23 cellular contexts compared by ENCODE assay signal in genomic region chr10:13969792-13970140, GRCh38.
DNase-seq lines count a peak whose midpoint lies in the region; ATAC-seq, FAIRE-seq and TF ChIP-seq lines count a peak whose summit lies in the region.
"Had no signal": no experiment of that assay in that cellular context is flagged by ENCODE, and none has a peak within 500 bp of the region (broad histone marks: within the 10 kb centered on the region; RNA-seq: fewer than 3 reads in every experiment).

No MANE protein-coding gene starts in this region.

- peaks cover 4% of the 10 kb centered on the region for H3K27me3 ChIP-seq in bronchial epithelial cell (ENCODE audit: control insufficient read depth, insufficient read depth, low read length)

- peaks cover 2% of the 10 kb centered on the region for H3K27me3 Mint-ChIP-seq in activated CD8-positive, alpha-beta T cell treated with anti-CD3 and anti-CD28 coated beads for 36 hours
- H3K27me3 Mint-ChIP-seq in activated CD8-positive, alpha-beta T cell treated with anti-CD3 and anti-CD28 coated beads, Interleukin-2, amount 10 ng/mL, durations not matched to agents 7 days and 5 days (ENCODE audit: low read depth): peaks cover 2% of the 10 kb centered on the region
- H3K27me3 Mint-ChIP-seq: brain had no signal

- no peak for FAIRE-seq in bronchial epithelial cell (lab: Jason Lieb, UNC)
- FAIRE-seq: frontal cortex, TTC549 had no signal

- intact Hi-C loops in activated CD8-positive, alpha-beta T cell treated with anti-CD3 and anti-CD28 coated beads for 36 hours (cut with micrococcal nuclease): no loop called here

- H3K27ac Mint-ChIP-seq in activated CD8-positive, alpha-beta T cell treated with anti-CD3 and anti-CD28 coated beads for 36 hours: no peak overlapping the region
- H3K27ac Mint-ChIP-seq in activated CD8-positive, alpha-beta T cell treated with anti-CD3 and anti-CD28 coated beads, Interleukin-2, amount 10 ng/mL, durations not matched to agents 7 days and 5 days: no peak overlapping the region
- H3K27ac Mint-ChIP-seq: CD14-positive monocyte had no signal

- no peaks in the 10 kb centered on the region for H3K36me3 ChIP-seq in bronchial epithelial cell (ENCODE audit: control insufficient read depth, insufficient read depth, low read length)

- no peak overlapping the region for H3K4me3 ChIP-seq in bronchial epithelial cell (ENCODE audit: low read depth, low read length)
- H3K4me3 ChIP-seq: GM23248, smooth muscle cell had no signal

- POLR2A ChIA-PET in activated CD8-positive, alpha-beta T cell treated with anti-CD3 and anti-CD28 coated beads for 36 hours (lab: Charles Lee): interaction anchor here (0.6 kb wide), 1 partner anchor 215 kb away, joined by 3 read pairs; no protein-coding TSS in a partner anchor
- POLR2A ChIA-PET in activated CD8-positive, alpha-beta T cell treated with anti-CD3 and anti-CD28 coated beads, Interleukin-2, amount 10 ng/mL, durations not matched to agents 7 days and 5 days (lab: Charles Lee): no interaction called here

- H3K9me3 Mint-ChIP-seq in activated CD8-positive, alpha-beta T cell treated with anti-CD3 and anti-CD28 coated beads for 36 hours: no peaks in the 10 kb centered on the region
- H3K9me3 Mint-ChIP-seq in activated CD8-positive, alpha-beta T cell treated with anti-CD3 and anti-CD28 coated beads, Interleukin-2, amount 10 ng/mL, durations not matched to agents 7 days and 5 days (ENCODE audit: insufficient read depth): no peaks in the 10 kb centered on the region

- peaks cover 4% of the 10 kb centered on the region for H3K4me1 Mint-ChIP-seq in activated CD8-positive, alpha-beta T cell treated with anti-CD3 and anti-CD28 coated beads for 36 hours (ENCODE audit: low read depth)
- no peaks in the 10 kb centered on the region for H3K4me1 Mint-ChIP-seq in activated CD8-positive, alpha-beta T cell treated with anti-CD3 and anti-CD28 coated beads, Interleukin-2, amount 10 ng/mL, durations not matched to agents 7 days and 5 days (ENCODE audit: low read depth)
- H3K4me1 Mint-ChIP-seq: CD14-positive monocyte had no signal

- CTCF ChIA-PET in activated CD8-positive, alpha-beta T cell treated with anti-CD3 and anti-CD28 coated beads for 36 hours (lab: Charles Lee): interaction anchor here (0.8 kb wide), 1 partner anchor 40 kb away, joined by 3 read pairs; no protein-coding TSS in a partner anchor
- CTCF ChIA-PET in activated CD8-positive, alpha-beta T cell treated with anti-CD3 and anti-CD28 coated beads, Interleukin-2, amount 10 ng/mL, durations not matched to agents 7 days and 5 days (lab: Charles Lee): interaction anchor here (1.0 kb wide), 1 partner anchor 412 kb away, joined by 3 read pairs; no protein-coding TSS in a partner anchor

- peak; percentile 61 for ATAC-seq in activated CD8-positive, alpha-beta T cell treated with anti-CD3 and anti-CD28 coated beads for 36 hours
- ATAC-seq in activated CD8-positive, alpha-beta T cell treated with anti-CD3 and anti-CD28 coated beads, Interleukin-2, amount 10 ng/mL, durations not matched to agents 7 days and 5 days: no peak
- peak; percentile 69 for ATAC-seq in HG02870 (IDR thresholded peaks at IDR 0.05; ENCODE audit: unreplicated experiment)
- no peak for ATAC-seq in HG03460 (IDR thresholded peaks at IDR 0.05; ENCODE audit: unreplicated experiment)
- no peak for ATAC-seq in GM18505 (IDR thresholded peaks at IDR 0.05; ENCODE audit: unreplicated experiment)
- no peak for ATAC-seq in HG03108 (IDR thresholded peaks at IDR 0.05; ENCODE audit: unreplicated experiment)
- ATAC-seq: psoas muscle had no signal

- peak; percentile 18 for DNase-seq in activated CD8-positive, alpha-beta T cell treated with anti-CD3 and anti-CD28 coated beads for 36 hours
- no peak for DNase-seq in activated CD8-positive, alpha-beta T cell treated with anti-CD3 and anti-CD28 coated beads, Interleukin-2, amount 10 ng/mL, durations not matched to agents 7 days and 5 days
- DNase-seq in bronchial epithelial cell (ENCODE audit: low read depth): peak; percentile 40
- peak; percentile 40 for DNase-seq in stimulated activated CD8-positive, alpha-beta memory T cell treated with anti-CD3 and anti-CD28 coated beads, Interleukin-4, amount 100 ng/mL, for 48 hours
- DNase-seq: ACHN; activated CD8-positive, alpha-beta memory T cell treated with anti-CD3 and anti-CD28 coated beads for 24 hours; DMS 273 treated with DMSO at 0.1 percent for 48 hours; dorsolateral prefrontal cortex; GDM1; GM23248; kidney glomerular epithelial cell; NCI-H1694 treated with DMSO at 0.1 percent for 48 hours; psoas muscle; stimulated activated naive CD4-positive, alpha-beta T cell treated with Interleukin-2 at 50 U/mL for 16 hours had no signal

- TF ChIP-seq POLR2A in GM18505 (IDR thresholded peaks at IDR 0.05; ENCODE audit: borderline replicate concordance, extremely low read depth, insufficient read depth, insufficient read length): no peak

- TF ChIP-seq CTCF in activated CD8-positive, alpha-beta T cell treated with anti-CD3 and anti-CD28 coated beads for 36 hours (IDR thresholded peaks at IDR 0.05): no peak
- TF ChIP-seq CTCF in bronchial epithelial cell (IDR thresholded peaks at IDR 0.05; ENCODE audit: insufficient read depth, low read length, severe bottlenecking): no peak

- no peak overlapping the region for H3K4me3 Mint-ChIP-seq in activated CD8-positive, alpha-beta T cell treated with anti-CD3 and anti-CD28 coated beads for 36 hours
- no peak overlapping the region for H3K4me3 Mint-ChIP-seq in activated CD8-positive, alpha-beta T cell treated with anti-CD3 and anti-CD28 coated beads, Interleukin-2, amount 10 ng/mL, durations not matched to agents 7 days and 5 days
- H3K4me3 Mint-ChIP-seq: CD14-positive monocyte had no signal

- no peaks in the 10 kb centered on the region for H3K36me3 Mint-ChIP-seq in activated CD8-positive, alpha-beta T cell treated with anti-CD3 and anti-CD28 coated beads for 36 hours (ENCODE audit: low read depth)
- no peaks in the 10 kb centered on the region for H3K36me3 Mint-ChIP-seq in activated CD8-positive, alpha-beta T cell treated with anti-CD3 and anti-CD28 coated beads, Interleukin-2, amount 10 ng/mL, durations not matched to agents 7 days and 5 days (ENCODE audit: low read depth)
- H3K36me3 Mint-ChIP-seq: CD14-positive monocyte had no signal

Comparison
In these comparisons a context has a peak if more than half of its experiments do, and no peak if none do; other contexts are left out.
1. ATAC-seq: peak in activated CD8-positive, alpha-beta T cell treated with anti-CD3 and anti-CD28 coated beads for 36 hours (single experiment) and HG02870 (single experiment); none in activated CD8-positive, alpha-beta T cell treated with anti-CD3 and anti-CD28 coated beads, Interleukin-2, amount 10 ng/mL, durations not matched to agents 7 days and 5 days (single experiment), HG03460 (single experiment), GM18505 (single experiment) and HG03108 (single experiment).